In genomic region chr3:168088106-168088722, GRCh38 we compare ENCODE assay signal across 9 cellular contexts. TPM values are rescaled to one million over a fixed set of nuclear protein-coding genes. Genes with fewer than 3 reads are reported as not detected.
DNase-seq lines count a peak whose midpoint lies in the region; ATAC-seq and TF ChIP-seq lines count a peak whose summit lies in the region.
"Had no signal": no experiment of that assay in that cellular context is flagged by ENCODE, and none has a peak within 500 bp of the region (broad histone marks: within the 10 kb centered on the region; RNA-seq: fewer than 3 reads in every experiment).

No MANE protein-coding gene starts in this region.

- H3K27ac ChIP-seq in RWPE2 (ENCODE audit: poor library complexity, severe bottlenecking) (no peak overlapping the region), mesenchymal stem cell (ENCODE audit: low read length, poor library complexity, severe bottlenecking) (no peak overlapping the region)

- H3K36me3 Mint-ChIP-seq in activated naive CD4-positive, alpha-beta T cell treated with anti-CD3 and anti-CD28 coated beads, Interleukin-2, amount 50 U/mL, for 72 hours = no peaks in the 10 kb centered on the region

- no peak overlapping the region for H3K18ac ChIP-seq in mesenchymal stem cell (ENCODE audit: low read depth in 1 of 2, low read length in 2 of 2)

- no peak overlapping the region for H3K27ac Mint-ChIP-seq in activated naive CD4-positive, alpha-beta T cell treated with anti-CD3 and anti-CD28 coated beads, Interleukin-2, amount 50 U/mL, for 72 hours

- no peak overlapping the region for H3K23ac ChIP-seq in mesenchymal stem cell (ENCODE audit: low read length in 2 of 2)

- peaks cover 15% of the 10 kb centered on the region for H3K79me1 ChIP-seq in mesenchymal stem cell (replicated peaks; ENCODE audit: low read length, poor library complexity, severe bottlenecking)

- H3K4ac ChIP-seq in mesenchymal stem cell (ENCODE audit: low read depth in 1 of 2, low read length in 2 of 2) = no peak overlapping the region

- H3K9me3 Mint-ChIP-seq in activated naive CD4-positive, alpha-beta T cell treated with anti-CD3 and anti-CD28 coated beads, Interleukin-2, amount 50 U/mL, for 72 hours = peaks cover 0 to 4% of the 10 kb centered on the region in 2 donors

- no peak overlapping the region for H2BK120ac ChIP-seq in mesenchymal stem cell (ENCODE audit: low read depth, low read length)

- no peak overlapping the region for H3K4me2 ChIP-seq in mesenchymal stem cell (ENCODE audit: low read length, poor library complexity, severe bottlenecking)

- H2AK5ac ChIP-seq in mesenchymal stem cell (ENCODE audit: low read length, severe bottlenecking) = no peak overlapping the region

- 46% methylated on average over 2 of the region's 3 CpGs for WGBS in mesenchymal stem cell

- H4K8ac ChIP-seq in mesenchymal stem cell (ENCODE audit: low read length) = no peak overlapping the region

- no peak overlapping the region for H2AFZ ChIP-seq in mesenchymal stem cell (ENCODE audit: low read depth, low read length)

- H2BK15ac ChIP-seq in mesenchymal stem cell (ENCODE audit: low read depth, poor library complexity, severe bottlenecking) = no peak overlapping the region

- H2BK12ac ChIP-seq in mesenchymal stem cell (ENCODE audit: low read length in 2 of 2) = no peak overlapping the region

- no peak overlapping the region for H2BK5ac ChIP-seq in mesenchymal stem cell (ENCODE audit: low read depth, low read length, poor library complexity, severe bottlenecking)

- H3K4me3 ChIP-seq in RWPE2 (ENCODE audit: severe bottlenecking) (no peak overlapping the region), mesenchymal stem cell (ENCODE audit: insufficient read depth in 1 of 2, low read depth in 1 of 2, low read length in 2 of 2) (no peak overlapping the region)
- H3K4me3 ChIP-seq: heart left ventricle had no signal

- H3K9me3 ChIP-seq in RWPE2 (ENCODE audit: severe bottlenecking) = peaks cover 3% of the 10 kb centered on the region
- H3K9me3 ChIP-seq in mesenchymal stem cell (ENCODE audit: control insufficient read depth, low read length) = no peaks in the 10 kb centered on the region

- DNase-seq in COLO668 (lab: John Stamatoyannopoulos, UW; ENCODE audit: unreplicated experiment) (peak; percentile 1), RWPE2 (ENCODE audit: low spot score) (no peak), left lobe of liver (ENCODE audit: low spot score) (peak; percentile 52), mesenchymal stem cell (no peak), activated T-cell treated with anti-CD3 and anti-CD28 coated beads for 4 hours (no peak)
- DNase-seq in activated naive CD4-positive, alpha-beta T cell treated with anti-CD3 and anti-CD28 coated beads, Interleukin-2, amount 50 U/mL, for 72 hours (ENCODE audit: low spot score in 2 of 2) = no peak
- DNase-seq: heart left ventricle had no signal

- H3K36me3 ChIP-seq in RWPE2 (ENCODE audit: low read depth) (no peaks in the 10 kb centered on the region), mesenchymal stem cell (ENCODE audit: control insufficient read depth in 1 of 2, insufficient read depth in 2 of 2, low read depth in 1 of 2, low read length in 2 of 2) (no peaks in the 10 kb centered on the region)
- H3K36me3 ChIP-seq: heart left ventricle had no signal

- H3K27me3 ChIP-seq in RWPE2 (ENCODE audit: insufficient read depth, poor library complexity, severe bottlenecking) (no peaks in the 10 kb centered on the region), mesenchymal stem cell (ENCODE audit: control insufficient read depth in 1 of 2, insufficient read depth in 1 of 2, low read length in 2 of 2) (no peaks in the 10 kb centered on the region)
- H3K27me3 ChIP-seq: heart left ventricle had no signal

- H3K9ac ChIP-seq in mesenchymal stem cell (ENCODE audit: low read length) = no peak overlapping the region

- no peak overlapping the region for H3K14ac ChIP-seq in mesenchymal stem cell (ENCODE audit: low read length in 2 of 2)

- ATAC-seq in GM19043 (IDR thresholded peaks at IDR 0.05; ENCODE audit: low read depth, unreplicated experiment) (peak; percentile 56), HG03060 (IDR thresholded peaks at IDR 0.05; ENCODE audit: low read depth, unreplicated experiment) (peak; percentile 57), RWPE2 (ENCODE audit: low read depth) (0 out of 3 replicates have a peak, but pooled peaks have one; percentile 31), left lobe of liver (peak; percentile 70)
- ATAC-seq in activated naive CD4-positive, alpha-beta T cell treated with anti-CD3 and anti-CD28 coated beads, Interleukin-2, amount 50 U/mL, for 72 hours = no peak

- TF ChIP-seq CTCF in RWPE2 (IDR thresholded peaks at IDR 0.05; ENCODE audit: poor library complexity, severe bottlenecking) = peak; percentile 9

- no peak overlapping the region for H4K91ac ChIP-seq in mesenchymal stem cell (ENCODE audit: low read length)

- H3K4me1 ChIP-seq in RWPE2 (ENCODE audit: insufficient read depth, poor library complexity, severe bottlenecking) (peaks cover 6% of the 10 kb centered on the region), mesenchymal stem cell (ENCODE audit: control insufficient read depth, insufficient read depth, low read depth, low read length) (peaks cover under 1% of the 10 kb centered on the region)

RNA-seq across cellular contexts. Expression of gene GOLIM4, which starts 7.5 kb away (rescaled TPM):
- total RNA-seq in left lobe of liver = 39.2 TPM
- total RNA-seq in activated naive CD4-positive, alpha-beta T cell treated with anti-CD3 and anti-CD28 coated beads, Interleukin-2, amount 50 U/mL, for 72 hours = 1 to 10 TPM; 1.6 to 4.2 TPM
- polyA plus RNA-seq in mesenchymal stem cell (2013, experiment 1 of 2) = 62.8 TPM
- polyA plus RNA-seq in mesenchymal stem cell (2013, experiment 2 of 2) = 61.7 TPM

Comparison
In these comparisons a context has a peak if more than half of its experiments do, and no peak if none do; other contexts are left out.
1. DNase-seq: peak in COLO668 (single experiment) and left lobe of liver (single experiment); none in RWPE2 (single experiment), activated naive CD4-positive, alpha-beta T cell treated with anti-CD3 and anti-CD28 coated beads, Interleukin-2, amount 50 U/mL, for 72 hours (0 of 2), mesenchymal stem cell (single experiment) and activated T-cell treated with anti-CD3 and anti-CD28 coated beads for 4 hours (single experiment).
2. ATAC-seq: peak in GM19043 (single experiment), HG03060 (single experiment), RWPE2 (single experiment) and left lobe of liver (single experiment); none in activated naive CD4-positive, alpha-beta T cell treated with anti-CD3 and anti-CD28 coated beads, Interleukin-2, amount 50 U/mL, for 72 hours (0 of 2).